Comparison of ENCODE assay signal across 11 cellular contexts in the genomic region with DNA sequence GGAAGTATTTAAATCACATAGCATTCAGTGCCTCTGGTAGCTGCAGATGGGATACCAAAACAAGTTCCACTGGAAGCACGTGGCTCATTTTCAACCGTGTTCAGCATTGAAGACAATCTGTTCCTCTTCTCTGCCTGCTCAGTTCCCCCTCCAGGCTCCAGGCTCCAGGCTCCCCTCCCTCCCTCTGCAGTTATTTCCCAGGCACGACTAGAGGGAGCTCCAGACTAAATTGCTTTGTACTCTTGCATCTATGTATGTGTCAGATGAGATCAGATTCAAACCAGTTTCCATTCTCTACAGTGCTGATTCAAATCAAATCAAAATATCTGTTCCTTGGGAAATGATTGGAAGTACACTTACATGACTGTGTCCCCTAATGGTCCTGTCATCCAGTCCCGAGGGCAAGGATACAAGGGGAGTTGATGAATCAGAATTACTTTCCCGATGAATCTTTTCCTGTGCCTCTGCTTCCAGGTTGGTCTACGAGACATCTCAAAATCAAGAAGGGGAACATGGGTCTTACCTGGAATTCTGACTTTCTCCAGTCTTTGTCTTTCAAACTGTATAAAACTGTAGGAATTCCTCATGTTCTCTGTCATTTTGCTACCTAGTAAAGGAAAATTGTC.
DNase-seq lines count a peak whose midpoint lies in the region; ATAC-seq and TF ChIP-seq lines count a peak whose summit lies in the region.
"Had no signal": no experiment of that assay in that cellular context is flagged by ENCODE, and none has a peak within 500 bp of the region (broad histone marks: within the 10 kb centered on the region; RNA-seq: fewer than 3 reads in every experiment).

No MANE protein-coding gene starts in this region.

- H3K9ac ChIP-seq in colonic mucosa (ENCODE audit: low read depth in 2 of 2, low read length in 2 of 2) (no peak overlapping the region), neuronal stem cell (ENCODE audit: low read depth, low read length, poor library complexity) (no peak overlapping the region)

- intact Hi-C loops in colonic mucosa (cut with DNase I) = no loop called here

- H3K27me3 ChIP-seq in colonic mucosa (no peaks in the 10 kb centered on the region), neuronal stem cell (ENCODE audit: control insufficient read depth in 3 of 3, insufficient read depth in 3 of 3, low read depth in 1 of 3, low read length in 3 of 3) (no peaks in the 10 kb centered on the region)
- H3K27me3 ChIP-seq: neutrophil had no signal

- peaks cover 5% of the 10 kb centered on the region for H3K9me3 Mint-ChIP-seq in activated naive CD4-positive, alpha-beta T cell treated with anti-CD3 and anti-CD28 coated beads, Interleukin-2, amount 10 ng/mL, durations not matched to agents 7 days and 5 days

- H3K14ac ChIP-seq in neuronal stem cell (ENCODE audit: low read length) = no peak overlapping the region

- CTCF ChIA-PET in activated naive CD4-positive, alpha-beta T cell treated with anti-CD3 and anti-CD28 coated beads, Interleukin-2, amount 10 ng/mL, durations not matched to agents 7 days and 5 days (lab: Charles Lee) = no interaction called here

- H3K27ac ChIP-seq in colonic mucosa (no peak overlapping the region), neuronal stem cell (replicated peaks; ENCODE audit: low read length) (no peak overlapping the region)
- H3K27ac ChIP-seq: epithelial cell of prostate, neutrophil had no signal

- H3K4me2 ChIP-seq in neuronal stem cell (ENCODE audit: insufficient read depth, low read length, poor library complexity, severe bottlenecking) = no peak overlapping the region

- H3K4ac ChIP-seq in neuronal stem cell (ENCODE audit: low read length) = no peak overlapping the region

- no peak overlapping the region for H3K4me3 Mint-ChIP-seq in activated naive CD4-positive, alpha-beta T cell treated with anti-CD3 and anti-CD28 coated beads, Interleukin-2, amount 10 ng/mL, durations not matched to agents 7 days and 5 days

- H2BK5ac ChIP-seq in neuronal stem cell (ENCODE audit: low read length) = no peak overlapping the region

- no peaks in the 10 kb centered on the region for H3K36me3 Mint-ChIP-seq in activated naive CD4-positive, alpha-beta T cell treated with anti-CD3 and anti-CD28 coated beads, Interleukin-2, amount 10 ng/mL, durations not matched to agents 7 days and 5 days

- no peak for ATAC-seq in HG02973 (IDR thresholded peaks at IDR 0.05; ENCODE audit: unreplicated experiment)

- H3K23ac ChIP-seq in neuronal stem cell (ENCODE audit: low read depth, low read length, poor library complexity) = no peak overlapping the region

- DNase-seq in GM13976 (ENCODE audit: low spot score) = peak; percentile 26
- DNase-seq in NOMO-1 (lab: John Stamatoyannopoulos, UW; ENCODE audit: unreplicated experiment in 2 of 2) = peak; percentile 29 to 48
- DNase-seq in colonic mucosa = peak; percentile 24
- peak; percentile 24 for DNase-seq in neuronal stem cell (ENCODE audit: low spot score)
- DNase-seq in NCI-H2107 treated with DMSO at 0.1 percent for 48 hours (lab: John Stamatoyannopoulos, UW; ENCODE audit: unreplicated experiment) = no peak
- DNase-seq in activated naive CD4-positive, alpha-beta T cell treated with anti-CD3 and anti-CD28 coated beads, Interleukin-2, amount 10 ng/mL, durations not matched to agents 7 days and 5 days = no peak
- DNase-seq in activated CD4-positive, alpha-beta T cell treated with anti-CD3 and anti-CD28 coated beads for 4 hours = no peak
- DNase-seq: NCI-H1436 had no signal

- no peak overlapping the region for H3K27ac Mint-ChIP-seq in activated naive CD4-positive, alpha-beta T cell treated with anti-CD3 and anti-CD28 coated beads, Interleukin-2, amount 10 ng/mL, durations not matched to agents 7 days and 5 days

- no peaks in the 10 kb centered on the region for H3K27me3 Mint-ChIP-seq in activated naive CD4-positive, alpha-beta T cell treated with anti-CD3 and anti-CD28 coated beads, Interleukin-2, amount 10 ng/mL, durations not matched to agents 7 days and 5 days

- H3K36me3 ChIP-seq in colonic mucosa = no peaks in the 10 kb centered on the region
- H3K36me3 ChIP-seq in neuronal stem cell (replicated peaks in 1 of 2; ENCODE audit: control insufficient read depth in 2 of 2, insufficient read depth in 2 of 2, low read length in 2 of 2) = no peaks in the 10 kb centered on the region
- H3K36me3 ChIP-seq: neutrophil had no signal

- no peak overlapping the region for H2BK12ac ChIP-seq in neuronal stem cell (ENCODE audit: low read length)

- H3K79me1 ChIP-seq in neuronal stem cell (ENCODE audit: low read depth, low read length) = no peaks in the 10 kb centered on the region

- no peaks in the 10 kb centered on the region for H3K4me1 Mint-ChIP-seq in activated naive CD4-positive, alpha-beta T cell treated with anti-CD3 and anti-CD28 coated beads, Interleukin-2, amount 10 ng/mL, durations not matched to agents 7 days and 5 days

- H2BK120ac ChIP-seq in neuronal stem cell (ENCODE audit: low read depth, low read length) = no peak overlapping the region

- in situ Hi-C loops in GM13976 (cut with MboI; ENCODE audit: low sequenced_read_pairs, unreplicated experiment) = no loop called here

- no peak overlapping the region for H3K4me3 ChIP-seq in colonic mucosa
- no peak overlapping the region for H3K4me3 ChIP-seq in neuronal stem cell (ENCODE audit: low read length in 2 of 2)

- H2AK5ac ChIP-seq in neuronal stem cell (ENCODE audit: low read depth, low read length) = no peak overlapping the region

- H4K91ac ChIP-seq in neuronal stem cell (ENCODE audit: low read depth, low read length, poor library complexity) = no peak overlapping the region

- H3K4me1 ChIP-seq in colonic mucosa = no peaks in the 10 kb centered on the region
- H3K4me1 ChIP-seq in neuronal stem cell (ENCODE audit: control insufficient read depth in 2 of 2, insufficient read depth in 1 of 2, low read depth in 1 of 2, low read length in 2 of 2) = no peaks in the 10 kb centered on the region

- WGBS in neuronal stem cell (ENCODE audit: extremely low coverage in 2 of 2, insufficient read length in 2 of 2, insufficient replicate concordance in 1 of 2), 2 donors = no CpG with 5 or more reads among the region's 6 CpGs

- H3K9me3 ChIP-seq in colonic mucosa (no peaks in the 10 kb centered on the region), neuronal stem cell (replicated peaks in 1 of 2; ENCODE audit: control insufficient read depth in 2 of 2, insufficient read depth in 1 of 2, low read depth in 1 of 2, low read length in 2 of 2) (no peaks in the 10 kb centered on the region)
- H3K9me3 ChIP-seq: neutrophil had no signal

- no peak overlapping the region for H2BK15ac ChIP-seq in neuronal stem cell (ENCODE audit: low read length)

- H4K8ac ChIP-seq in neuronal stem cell (ENCODE audit: low read depth, low read length) = no peak overlapping the region

- H3K18ac ChIP-seq in neuronal stem cell (ENCODE audit: low read length) = no peak overlapping the region

- no peak for TF ChIP-seq CTCF in GM13976 (IDR thresholded peaks at IDR 0.05; ENCODE audit: borderline replicate concordance, control extremely low read depth, extremely low read depth, insufficient read depth, missing control alignments)
- TF ChIP-seq CTCF in colonic mucosa (IDR thresholded peaks at IDR 0.05) = no peak

- no peak overlapping the region for H2AFZ ChIP-seq in neuronal stem cell (ENCODE audit: low read length)

Comparison
In these comparisons a context has a peak if more than half of its experiments do, and no peak if none do; other contexts are left out.
1. DNase-seq: peak in GM13976 (single experiment), NOMO-1 (2 of 2), colonic mucosa (single experiment) and neuronal stem cell (single experiment); none in NCI-H2107 treated with DMSO at 0.1 percent for 48 hours (single experiment), activated naive CD4-positive, alpha-beta T cell treated with anti-CD3 and anti-CD28 coated beads, Interleukin-2, amount 10 ng/mL, durations not matched to agents 7 days and 5 days (single experiment) and activated CD4-positive, alpha-beta T cell treated with anti-CD3 and anti-CD28 coated beads for 4 hours (0 of 2).